In the genomic region with DNA sequence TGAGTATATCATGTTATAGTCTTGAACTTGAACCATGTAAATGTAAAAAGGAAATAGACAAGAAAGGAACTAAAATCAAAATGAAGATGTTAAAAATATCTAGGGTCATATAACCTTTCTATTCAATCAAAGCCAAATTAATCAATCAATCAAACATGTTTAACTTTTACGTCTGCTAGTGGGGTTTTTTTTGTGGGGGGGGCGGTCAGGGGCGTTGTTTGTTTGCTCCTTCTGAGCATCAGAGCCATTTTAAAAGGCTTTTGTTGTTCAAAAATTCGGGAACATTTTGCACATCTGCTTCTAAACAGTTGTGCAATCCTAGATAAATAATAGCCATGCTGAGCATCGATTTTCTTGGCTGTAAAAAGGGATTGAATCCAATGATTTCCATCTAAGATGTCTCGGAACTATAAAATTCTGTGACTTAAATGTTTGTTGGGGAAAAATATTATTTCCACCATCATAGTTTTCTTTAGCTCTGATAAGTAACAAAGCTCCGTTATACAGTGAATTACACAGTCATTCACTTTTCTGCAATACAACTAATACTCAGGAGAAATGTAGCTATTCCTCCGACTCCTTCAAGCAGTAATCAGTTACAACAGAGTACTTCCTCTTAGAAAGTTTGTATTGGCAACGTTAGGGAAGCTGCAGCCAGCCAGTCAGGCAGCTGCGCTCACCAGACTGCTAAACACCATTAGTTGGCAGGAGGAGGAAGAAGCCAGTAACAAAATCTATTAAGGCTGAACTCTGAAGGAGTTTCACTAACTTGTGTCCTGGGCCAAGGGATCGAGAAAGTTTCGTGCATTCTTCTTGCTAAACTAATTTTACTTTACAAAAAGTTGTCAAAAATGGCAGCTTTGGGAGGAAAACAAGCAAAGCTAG, we compare ENCODE assay signal across 8 cellular contexts. TPM values are rescaled to one million over a fixed set of nuclear protein-coding genes. Genes with fewer than 3 reads are reported as not detected.
A peak's percentile ranks its signal among the peaks of the same experiment; 100 is the strongest.
DNase-seq lines count a peak whose midpoint lies in the region; ATAC-seq and TF ChIP-seq lines count a peak whose summit lies in the region.

No MANE protein-coding gene starts in this region.

- H3K36me3 ChIP-seq in A673 (ENCODE audit: insufficient read depth, low read length, poor library complexity, severe bottlenecking) (no peaks in the 10 kb centered on the region), Karpas-422 (ENCODE audit: insufficient read depth, low read length) (no peaks in the 10 kb centered on the region), left lung (no peaks in the 10 kb centered on the region), stomach smooth muscle (ENCODE audit: control insufficient read depth in 2 of 2, insufficient read depth in 2 of 2, low read length in 2 of 2) (no peaks in the 10 kb centered on the region)

- H3K27ac ChIP-seq in A673 (ENCODE audit: low read depth, low read length, poor library complexity, severe bottlenecking) (no peak overlapping the region), Karpas-422 (ENCODE audit: low read length) (no peak overlapping the region), caudate nucleus (ENCODE audit: low read depth, low read length) (peak overlapping the region; percentile 91), left lung (peak overlapping the region; percentile 72 to 87), stomach smooth muscle (ENCODE audit: low read length) (peak overlapping the region; percentile 95)

- H2AFZ ChIP-seq in Karpas-422 (ENCODE audit: low read length) = 0 out of 2 replicates have a peak overlapping the region, but pooled peaks have one; percentile 41

- no peak overlapping the region for H3K4me3 ChIP-seq in A673 (ENCODE audit: low read depth, low read length, poor library complexity, severe bottlenecking)
- H3K4me3 ChIP-seq in Karpas-422 (ENCODE audit: low read length) = no peak overlapping the region
- H3K4me3 ChIP-seq in left lung = peak overlapping the region; percentile 1 to 68
- H3K4me3 ChIP-seq in stomach smooth muscle (ENCODE audit: low read length in 2 of 2) = peak overlapping the region; percentile 87 to 92

- ATAC-seq in left lung = peak; percentile 56
- no peak for ATAC-seq in GM19035 (IDR thresholded peaks at IDR 0.05; ENCODE audit: unreplicated experiment)

- CTCF ChIA-PET in A673 (lab: Charles Lee) = no interaction called here

- no peaks in the 10 kb centered on the region for H3K9me2 ChIP-seq in Karpas-422 (replicated peaks; ENCODE audit: insufficient read depth, low read length)

- H3K79me2 ChIP-seq in Karpas-422 (ENCODE audit: low read length) = no peaks in the 10 kb centered on the region

- H3K9ac ChIP-seq in Karpas-422 (ENCODE audit: low read length) (no peak overlapping the region), stomach smooth muscle (ENCODE audit: low read length in 2 of 2) (peak overlapping the region in 1 of 2 donors; percentile 25)

- POLR2A ChIA-PET in A673 (lab: Charles Lee; ENCODE audit: low non-redundant PET) = no interaction called here

- H3K4me2 ChIP-seq in Karpas-422 (ENCODE audit: low read depth, low read length, poor library complexity, severe bottlenecking) = peak overlapping the region; percentile 3

- DNase-seq in A673 (ENCODE audit: low spot score) = peak; percentile 3
- DNase-seq in Karpas-422 = peak; percentile 67
- DNase-seq in caudate nucleus (lab: John Stamatoyannopoulos, UW) = peak in 43 of 61 donors; percentile 2 to 73 (median 30)
- peak; percentile 72 to 78 for DNase-seq in left lung
- DNase-seq in NCI-H2227 treated with DMSO at 0.1 percent for 48 hours (lab: John Stamatoyannopoulos, UW) = no peak
- DNase-seq in activated naive CD4-positive, alpha-beta T cell treated with Interleukin-2 at 50 U/mL for 16 hours = no peak

- no peaks in the 10 kb centered on the region for H4K20me1 ChIP-seq in Karpas-422 (ENCODE audit: insufficient read depth, low read depth, low read length)

- H3K9me3 ChIP-seq in A673 (ENCODE audit: low read depth, low read length, poor library complexity, severe bottlenecking) = no peaks in the 10 kb centered on the region
- no peaks in the 10 kb centered on the region for H3K9me3 ChIP-seq in Karpas-422 (ENCODE audit: low read length)
- H3K9me3 ChIP-seq in left lung = no peaks in the 10 kb centered on the region
- no peaks in the 10 kb centered on the region for H3K9me3 ChIP-seq in stomach smooth muscle (ENCODE audit: control insufficient read depth in 2 of 2, low read length in 2 of 2)

- H3K4me1 ChIP-seq in A673 (ENCODE audit: insufficient read depth, low read length, poor library complexity, severe bottlenecking) (peaks cover 10% of the 10 kb centered on the region), Karpas-422 (ENCODE audit: low read length) (peaks cover 11% of the 10 kb centered on the region; the same call in 1 of the 2 replicates), left lung (peaks cover 12 to 31% of the 10 kb centered on the region in 2 donors), stomach smooth muscle (ENCODE audit: control insufficient read depth, insufficient read depth, low read length) (peaks cover 14% of the 10 kb centered on the region)

- BruUV-seq in A673 (replicated peaks; lab: Mats Ljungman, UMichigan) = no TSS peak

- H3K27me3 ChIP-seq in A673 (replicated peaks; ENCODE audit: insufficient read depth, low read depth, low read length, poor library complexity) (no peaks in the 10 kb centered on the region), Karpas-422 (ENCODE audit: low read length) (no peaks in the 10 kb centered on the region), left lung (no peaks in the 10 kb centered on the region), stomach smooth muscle (ENCODE audit: control insufficient read depth in 1 of 2, insufficient read depth in 2 of 2, low read length in 2 of 2) (no peaks in the 10 kb centered on the region)

- intact Hi-C loops in A673 (cut with micrococcal nuclease; ENCODE audit: unreplicated experiment) = no loop called here
- intact Hi-C loops in left lung (cut with DNase I) = no loop called here

- no peak for TF ChIP-seq CTCF in A673 (conservative IDR thresholded peaks at IDR 0.05; ENCODE audit: low read depth, low read length)
- TF ChIP-seq CTCF in left lung (IDR thresholded peaks at IDR 0.05) = no peak

RNA-seq across cellular contexts. Expression of a gene that starts 2.1 kb away (rescaled TPM):
- total RNA-seq in A673 (2021) (2.7 and 8.6 TPM in 2 replicates), left lung (10 to 100 TPM; 11.9 to 18.4 TPM)
- 0.30 TPM in 1 of 2 replicates, not detected in the other for total RNA-seq in Karpas-422 (2014; rRNA removed; shearing (Covaris generic); ENCODE audit: low replicate concordance)

Comparison
In these comparisons a context has a peak if more than half of its experiments do, and no peak if none do; other contexts are left out.
1. DNase-seq: peak in A673 (single experiment), Karpas-422 (single experiment), caudate nucleus (43 of 61) and left lung (2 of 2); none in NCI-H2227 treated with DMSO at 0.1 percent for 48 hours (single experiment) and activated naive CD4-positive, alpha-beta T cell treated with Interleukin-2 at 50 U/mL for 16 hours (single experiment).
2. H3K27ac ChIP-seq: peak in caudate nucleus (single experiment), left lung (2 of 2) and stomach smooth muscle (single experiment); none in A673 (single experiment) and Karpas-422 (single experiment).
3. H3K4me3 ChIP-seq: peak in left lung (2 of 2) and stomach smooth muscle (2 of 2); none in A673 (single experiment) and Karpas-422 (single experiment).